15 cellular contexts compared by ENCODE assay signal in the genomic region with DNA sequence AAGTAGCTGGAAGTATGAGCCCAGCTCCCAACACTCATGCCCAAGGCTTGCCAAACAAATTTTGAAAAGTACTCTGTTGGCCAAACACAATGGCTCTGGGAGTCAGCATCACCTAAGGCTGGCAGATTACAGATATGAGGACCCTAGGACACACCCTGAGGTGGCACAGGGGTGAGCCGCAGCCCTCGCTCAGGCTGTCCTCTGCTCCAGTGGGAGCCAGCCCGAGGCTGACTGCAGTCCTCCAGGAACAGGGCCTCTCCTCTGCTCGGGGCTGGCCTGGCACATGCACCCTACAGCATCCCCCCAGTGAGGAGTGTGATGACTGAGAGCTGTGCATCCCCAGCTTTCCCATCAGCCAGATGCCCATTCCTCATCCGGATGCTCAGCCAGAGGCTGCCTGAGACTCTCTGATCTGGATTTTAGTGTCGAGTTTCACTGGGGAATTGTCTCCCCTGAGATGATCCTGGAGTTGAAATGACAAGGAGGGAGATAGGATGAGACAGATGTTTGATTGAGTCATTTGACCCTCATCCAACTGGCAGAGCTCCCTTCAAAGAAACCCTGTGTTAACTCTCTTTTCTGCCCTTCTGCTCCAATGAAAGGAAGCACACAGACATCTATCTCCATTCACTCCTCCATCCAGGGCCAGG.
DNase-seq lines count a peak whose midpoint lies in the region; ATAC-seq, FAIRE-seq and TF ChIP-seq lines count a peak whose summit lies in the region.
"Had no signal": no experiment of that assay in that cellular context is flagged by ENCODE, and none has a peak within 500 bp of the region (broad histone marks: within the 10 kb centered on the region; RNA-seq: fewer than 3 reads in every experiment).

No MANE protein-coding gene starts in this region.

- 44% methylated on average over 5 of the region's 6 CpGs for WGBS in HepG2 (ENCODE audit: low lambda C conversion rate)
- WGBS in right lobe of liver (ENCODE audit: insufficient coverage, low coverage, low lambda C conversion rate, missing lambda C conversion rate), result 100% methylated on average over 2 of the region's 6 CpGs

- TF ChIP-seq CTCF in HepG2 (CRISPR knock-in tag; IDR thresholded peaks at IDR 0.05) (no peak), right lobe of liver (IDR thresholded peaks at IDR 0.05) (no peak), PC-3 (conservative IDR thresholded peaks at IDR 0.05; ENCODE audit: low read depth, low read length) (no peak)

- no peaks in the 10 kb centered on the region for H3K9me2 ChIP-seq in PC-3 (replicated peaks; ENCODE audit: low read length)

- H3K4me1 Mint-ChIP-seq in activated T-helper 17 cell treated with anti-CD3 and anti-CD28 coated beads, Interleukin-2, amount 50 U/mL, for 72 hours, result no peaks in the 10 kb centered on the region

- no peak for DNase-seq in HepG2 (ENCODE audit: low spot score)
- DNase-seq in right lobe of liver, result no peak
- peak; percentile 30 for DNase-seq in PC-3
- peak; percentile 50 for DNase-seq in kidney tubule cell (ENCODE audit: low spot score)
- no peak for DNase-seq in NCI-H1417 (lab: John Stamatoyannopoulos, UW)
- no peak for DNase-seq in stimulated activated CD4-positive, alpha-beta T cell treated with anti-CD3 and anti-CD28 coated beads, Interleukin-2, amount 100 ng/mL, for 48 hours
- DNase-seq in GOT3 (lab: John Stamatoyannopoulos, UW), result no peak
- DNase-seq: activated CD8-positive, alpha-beta T cell treated with anti-CD3 and anti-CD28 coated beads for 36 hours; activated gamma-delta T cell; NCI-H1105; NCI-H526 treated with DMSO at 0.1 percent for 48 hours; T1000; testis had no signal

- H3K79me2 ChIP-seq in HepG2 (ENCODE audit: insufficient read depth, low read length), result no peaks in the 10 kb centered on the region
- no peaks in the 10 kb centered on the region for H3K79me2 ChIP-seq in PC-3 (ENCODE audit: low read length)

- in situ Hi-C loops in HepG2 (cut with HindIII; ENCODE audit: extremely low pct_ligation_motif_present, low pct_unique_long_range_greater_than_20kb), result loop anchor here (5.0 kb wide), 1 partner anchor 315 kb away; no protein-coding TSS in a partner anchor

- peaks cover 3% of the 10 kb centered on the region for H3K27me3 Mint-ChIP-seq in activated T-helper 17 cell treated with anti-CD3 and anti-CD28 coated beads, Interleukin-2, amount 50 U/mL, for 72 hours
- H3K27me3 Mint-ChIP-seq: activated CD8-positive, alpha-beta T cell treated with anti-CD3 and anti-CD28 coated beads for 36 hours had no signal

- POLR2A ChIA-PET in HepG2 (lab: Yijun Ruan, JAX), result no interaction called here
- POLR2A ChIA-PET in PC-3 (lab: Charles Lee; ENCODE audit: unreplicated experiment), result no interaction called here

- H3K27ac ChIP-seq in HepG2 (ENCODE audit: extremely low read length, insufficient read depth, low read length) (no peak overlapping the region), right lobe of liver (no peak overlapping the region), PC-3 (ENCODE audit: low read length) (peak overlapping the region; percentile 33)
- H3K27ac ChIP-seq: testis had no signal

- BruUV-seq in HepG2 (replicated peaks; lab: Mats Ljungman, UMichigan) (no TSS peak), PC-3 (replicated peaks; lab: Mats Ljungman, UMichigan) (no TSS peak)

- no peak overlapping the region for H3K27ac Mint-ChIP-seq in activated T-helper 17 cell treated with anti-CD3 and anti-CD28 coated beads, Interleukin-2, amount 50 U/mL, for 72 hours
- H3K27ac Mint-ChIP-seq: activated CD8-positive, alpha-beta T cell treated with anti-CD3 and anti-CD28 coated beads for 36 hours had no signal

- no peak for TF ChIP-seq RAD21 in HepG2 (CRISPR knock-in tag; IDR thresholded peaks at IDR 0.05)

- H3K4me3 Mint-ChIP-seq in activated T-helper 17 cell treated with anti-CD3 and anti-CD28 coated beads, Interleukin-2, amount 50 U/mL, for 72 hours, result no peak overlapping the region
- H3K4me3 Mint-ChIP-seq: activated CD8-positive, alpha-beta T cell treated with anti-CD3 and anti-CD28 coated beads for 36 hours had no signal

- no peak for FAIRE-seq in HepG2 (lab: Jason Lieb, UNC)
- FAIRE-seq: endometrium had no signal

- H3K4me3 ChIP-seq in HepG2 (replicated peaks in 1 of 3; ENCODE audit: insufficient read depth in 1 of 3, low read depth in 2 of 3, low read length in 3 of 3) (no peak overlapping the region), right lobe of liver (no peak overlapping the region), PC-3 (ENCODE audit: low read length) (no peak overlapping the region)
- H3K4me3 ChIP-seq: testis had no signal

- H2AFZ ChIP-seq in HepG2 (ENCODE audit: low read length), result no peak overlapping the region
- no peak overlapping the region for H2AFZ ChIP-seq in PC-3 (ENCODE audit: low read length)

- TF ChIP-seq EP300 in HepG2 (IDR thresholded peaks at IDR 0.05; ENCODE audit: low read depth in 2 of 2, low read length in 2 of 2) (no peak), HepG2 (CRISPR knock-in tag; IDR thresholded peaks at IDR 0.05; ENCODE audit: borderline replicate concordance) (no peak)

- CTCF ChIA-PET in HepG2 (lab: Yijun Ruan, JAX; ENCODE audit: low intra/inter-chr PET ratio, low total read pairs), result no interaction called here
- CTCF ChIA-PET in PC-3 (lab: Charles Lee), result no interaction called here

- H3K9me3 ChIP-seq in HepG2 (ENCODE audit: low read length) (no peaks in the 10 kb centered on the region), right lobe of liver (no peaks in the 10 kb centered on the region), PC-3 (ENCODE audit: low read length) (no peaks in the 10 kb centered on the region)
- H3K9me3 ChIP-seq: testis had no signal

- intact Hi-C loops in HepG2 (cut with micrococcal nuclease; ENCODE audit: unreplicated experiment), result no loop called here
- intact Hi-C loops in right lobe of liver (cut with DNase I), result no loop called here
- intact Hi-C loops in PC-3 (cut with micrococcal nuclease), result no loop called here

- no peak overlapping the region for H3K9ac ChIP-seq in HepG2 (ENCODE audit: insufficient read depth, low read depth, low read length)
- no peak overlapping the region for H3K9ac ChIP-seq in PC-3 (ENCODE audit: low read length)

- H3K4me1 ChIP-seq in HepG2 (ENCODE audit: insufficient read depth, low read length) (no peaks in the 10 kb centered on the region), right lobe of liver (no peaks in the 10 kb centered on the region), PC-3 (ENCODE audit: insufficient read depth, low read length) (peaks cover 34% of the 10 kb centered on the region)
- H3K4me1 ChIP-seq: testis had no signal

- H4K20me1 ChIP-seq in HepG2 (ENCODE audit: insufficient read depth, low read length) (no peaks in the 10 kb centered on the region), PC-3 (ENCODE audit: low read length) (no peaks in the 10 kb centered on the region)

- H3K36me3 Mint-ChIP-seq in activated T-helper 17 cell treated with anti-CD3 and anti-CD28 coated beads, Interleukin-2, amount 50 U/mL, for 72 hours (ENCODE audit: low read depth), result no peaks in the 10 kb centered on the region

- TF ChIP-seq POLR2A in HepG2 (IDR thresholded peaks at IDR 0.05; ENCODE audit: insufficient read depth in 1 of 2, low read depth in 2 of 2, low read length in 2 of 2), result no peak
- TF ChIP-seq POLR2A in right lobe of liver (IDR thresholded peaks at IDR 0.05), result no peak

- H3K27me3 ChIP-seq in HepG2 (ENCODE audit: control insufficient read depth in 1 of 2, insufficient read depth in 2 of 2, low read length in 2 of 2), result no peaks in the 10 kb centered on the region
- no peaks in the 10 kb centered on the region for H3K27me3 ChIP-seq in right lobe of liver
- H3K27me3 ChIP-seq in PC-3 (ENCODE audit: low read length), result no peaks in the 10 kb centered on the region
- H3K27me3 ChIP-seq: testis had no signal

- ATAC-seq in HepG2 (peak; percentile 34; the same call in 1 of the 3 replicates), right lobe of liver (no peak), PC-3 (peak; percentile 10; the same call in 1 of the 2 replicates)
- no peak for ATAC-seq in activated T-helper 17 cell treated with anti-CD3 and anti-CD28 coated beads, Interleukin-2, amount 50 U/mL, for 72 hours (replicated peaks)
- ATAC-seq: activated CD8-positive, alpha-beta T cell treated with anti-CD3 and anti-CD28 coated beads for 36 hours had no signal

- no peaks in the 10 kb centered on the region for H3K36me3 ChIP-seq in HepG2 (replicated peaks in 1 of 2; ENCODE audit: control insufficient read depth in 1 of 2, insufficient read depth in 2 of 2, low read length in 2 of 2)
- H3K36me3 ChIP-seq in right lobe of liver, result no peaks in the 10 kb centered on the region
- no peaks in the 10 kb centered on the region for H3K36me3 ChIP-seq in PC-3 (ENCODE audit: low read depth, low read length)

- H3K9me3 Mint-ChIP-seq in activated T-helper 17 cell treated with anti-CD3 and anti-CD28 coated beads, Interleukin-2, amount 50 U/mL, for 72 hours, result peaks cover 4% of the 10 kb centered on the region
- H3K9me3 Mint-ChIP-seq: activated CD8-positive, alpha-beta T cell treated with anti-CD3 and anti-CD28 coated beads for 36 hours had no signal

- peaks cover 4% of the 10 kb centered on the region for H3F3A ChIP-seq in PC-3 (ENCODE audit: low read length, unreplicated experiment)

- H3K4me2 ChIP-seq in HepG2 (ENCODE audit: low read depth, low read length), result no peak overlapping the region
- H3K4me2 ChIP-seq in PC-3 (ENCODE audit: low read length), result no peak overlapping the region

TF ChIP-seq in HepG2, 621 proteins besides CTCF, POLR2A, EP300 and RAD21 (continues in another document):
- TF ChIP-seq ZNF382 (CRISPR knock-in tag; IDR thresholded peaks at IDR 0.05; ENCODE audit: borderline replicate concordance) (no peak), HOXD1 (CRISPR knock-in tag; IDR thresholded peaks at IDR 0.05) (no peak), ZNF615 (CRISPR knock-in tag; IDR thresholded peaks at IDR 0.05; ENCODE audit: borderline replicate concordance) (no peak), GFI1 (CRISPR knock-in tag; IDR thresholded peaks at IDR 0.05; ENCODE audit: borderline replicate concordance) (no peak), ZNF703 (CRISPR knock-in tag; IDR thresholded peaks at IDR 0.05; ENCODE audit: borderline replicate concordance) (no peak)
- TF ChIP-seq, protein P1, sequence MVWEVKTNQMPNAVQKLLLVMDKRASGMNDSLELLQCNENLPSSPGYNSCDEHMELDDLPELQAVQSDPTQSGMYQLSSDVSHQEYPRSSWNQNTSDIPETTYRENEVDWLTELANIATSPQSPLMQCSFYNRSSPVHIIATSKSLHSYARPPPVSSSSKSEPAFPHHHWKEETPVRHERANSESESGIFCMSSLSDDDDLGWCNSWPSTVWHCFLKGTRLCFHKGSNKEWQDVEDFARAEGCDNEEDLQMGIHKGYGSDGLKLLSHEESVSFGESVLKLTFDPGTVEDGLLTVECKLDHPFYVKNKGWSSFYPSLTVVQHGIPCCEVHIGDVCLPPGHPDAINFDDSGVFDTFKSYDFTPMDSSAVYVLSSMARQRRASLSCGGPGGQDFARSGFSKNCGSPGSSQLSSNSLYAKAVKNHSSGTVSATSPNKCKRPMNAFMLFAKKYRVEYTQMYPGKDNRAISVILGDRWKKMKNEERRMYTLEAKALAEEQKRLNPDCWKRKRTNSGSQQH (CRISPR knock-in tag; IDR thresholded peaks at IDR 0.05; ENCODE audit: low read depth), result no peak
- TF ChIP-seq, protein P2, sequence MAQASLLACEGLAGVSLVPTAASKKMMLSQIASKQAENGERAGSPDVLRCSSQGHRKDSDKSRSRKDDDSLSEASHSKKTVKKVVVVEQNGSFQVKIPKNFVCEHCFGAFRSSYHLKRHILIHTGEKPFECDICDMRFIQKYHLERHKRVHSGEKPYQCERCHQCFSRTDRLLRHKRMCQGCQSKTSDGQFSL (CRISPR knock-in tag; IDR thresholded peaks at IDR 0.05), result no peak

Comparison
In these comparisons a context has a peak if more than half of its experiments do, and no peak if none do; other contexts are left out.
1. ATAC-seq: peak in HepG2 (single experiment) and PC-3 (single experiment); none in right lobe of liver (0 of 4) and activated T-helper 17 cell treated with anti-CD3 and anti-CD28 coated beads, Interleukin-2, amount 50 U/mL, for 72 hours (single experiment).
2. DNase-seq: peak in PC-3 (single experiment) and kidney tubule cell (single experiment); none in HepG2 (single experiment), right lobe of liver (0 of 3), NCI-H1417 (0 of 3), stimulated activated CD4-positive, alpha-beta T cell treated with anti-CD3 and anti-CD28 coated beads, Interleukin-2, amount 100 ng/mL, for 48 hours (0 of 2) and GOT3 (single experiment).